ENCODE assay signal across 9 cellular contexts in the genomic region with DNA sequence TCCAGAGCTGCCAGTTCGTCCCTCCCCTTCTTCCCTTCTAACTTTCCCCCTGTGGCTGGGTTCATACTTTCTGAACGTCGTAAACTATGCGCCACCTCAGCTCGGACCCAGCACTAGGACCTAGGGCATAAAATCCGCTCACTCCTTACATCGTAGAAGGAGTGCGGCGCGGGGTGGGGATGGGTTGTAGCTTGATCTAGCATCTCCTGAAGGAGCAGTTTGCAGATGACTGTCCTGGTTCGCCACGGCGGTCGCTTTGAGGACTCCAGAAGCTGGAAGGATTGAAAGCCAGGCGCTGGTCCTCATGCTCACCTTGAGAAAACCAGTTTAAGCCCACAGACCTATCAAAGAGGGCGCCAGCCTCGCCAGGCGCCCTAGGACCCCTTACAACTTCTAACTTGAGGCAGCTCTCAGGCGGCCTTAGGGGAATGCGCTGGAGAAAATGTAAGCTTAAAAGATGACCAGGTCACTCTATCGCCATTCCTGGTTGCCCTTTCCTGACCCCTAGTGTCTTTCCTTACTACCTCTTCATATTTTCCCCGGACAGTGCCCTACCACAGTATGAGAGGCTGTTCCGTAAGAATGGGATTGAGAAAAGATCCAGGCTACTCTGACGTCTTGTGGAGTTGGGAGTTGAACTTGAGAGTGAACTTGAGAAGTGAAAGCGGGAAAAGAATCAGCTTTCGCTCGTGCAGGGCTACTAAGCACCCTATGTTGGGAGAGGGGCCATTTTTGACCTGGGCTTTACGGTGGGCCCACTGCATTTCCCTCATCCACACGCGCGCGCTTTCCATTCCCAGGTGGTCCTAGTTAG. TPM values are rescaled to one million over a fixed set of nuclear protein-coding genes. Genes with fewer than 3 reads are reported as not detected.
A peak's percentile ranks its signal among the peaks of the same experiment; 100 is the strongest.
DNase-seq lines count a peak whose midpoint lies in the region; ATAC-seq and TF ChIP-seq lines count a peak whose summit lies in the region.
"Had no signal": no experiment of that assay in that cellular context is flagged by ENCODE, and none has a peak within 500 bp of the region (broad histone marks: within the 10 kb centered on the region; RNA-seq: fewer than 3 reads in every experiment).

No MANE protein-coding gene starts in this region.

- H3K79me2 ChIP-seq in DND-41 (ENCODE audit: insufficient read depth, low read length), result peaks cover 93% of the 10 kb centered on the region

- peaks cover 41% of the 10 kb centered on the region for H3K27me3 Mint-ChIP-seq in activated CD4-positive, alpha-beta memory T cell treated with anti-CD3 and anti-CD28 coated beads for 36 hours
- H3K27me3 Mint-ChIP-seq in progenitor cell of endocrine pancreas, result peaks cover 77% of the 10 kb centered on the region

- H3K4me1 Mint-ChIP-seq in activated CD4-positive, alpha-beta memory T cell treated with anti-CD3 and anti-CD28 coated beads for 36 hours (ENCODE audit: low read depth), result peaks cover 23% of the 10 kb centered on the region
- H3K4me1 Mint-ChIP-seq in progenitor cell of endocrine pancreas (ENCODE audit: low read depth), result peaks cover 22% of the 10 kb centered on the region

- intact Hi-C loops in activated CD4-positive, alpha-beta memory T cell treated with anti-CD3 and anti-CD28 coated beads for 36 hours (cut with micrococcal nuclease), result no loop called here

- DNase-seq in DND-41, result peak; percentile 42
- DNase-seq in activated CD4-positive, alpha-beta memory T cell treated with anti-CD3 and anti-CD28 coated beads for 36 hours, result no peak
- peak; percentile 40 for DNase-seq in fibroblast of villous mesenchyme (ENCODE audit: low read depth)
- no peak for DNase-seq in progenitor cell of endocrine pancreas (ENCODE audit: low spot score, unreplicated experiment)
- DNase-seq in NCI-H146 (lab: John Stamatoyannopoulos, UW), result no peak
- no peak for DNase-seq in DMS79 (lab: John Stamatoyannopoulos, UW)
- DNase-seq: SJCRH30 had no signal

- H3K4me2 ChIP-seq in DND-41 (ENCODE audit: insufficient read depth, low read length), result peak overlapping the region; percentile 81

- H3K27me3 ChIP-seq in DND-41 (ENCODE audit: insufficient read depth, low read length, poor library complexity), result no peaks in the 10 kb centered on the region

- ATAC-seq in DND-41 (ENCODE audit: insufficient read depth, low read depth) (peak; percentile 2; the same call in 1 of the 3 replicates), GM19467 (IDR thresholded peaks at IDR 0.05; ENCODE audit: unreplicated experiment) (no peak), GM19324 (IDR thresholded peaks at IDR 0.05; ENCODE audit: low FRiP score, unreplicated experiment) (no peak)

- H3K9me3 ChIP-seq in DND-41 (ENCODE audit: insufficient read depth, low read length, severe bottlenecking), result no peaks in the 10 kb centered on the region
- H3K9me3 ChIP-seq: SJCRH30 had no signal

- no peaks in the 10 kb centered on the region for H3K36me3 Mint-ChIP-seq in activated CD4-positive, alpha-beta memory T cell treated with anti-CD3 and anti-CD28 coated beads for 36 hours
- H3K36me3 Mint-ChIP-seq in progenitor cell of endocrine pancreas (ENCODE audit: insufficient read depth), result no peaks in the 10 kb centered on the region

- TF ChIP-seq CTCF in DND-41 (IDR thresholded peaks at IDR 0.05; ENCODE audit: borderline replicate concordance, extremely low read depth, low read length, poor library complexity, severe bottlenecking) (no peak), fibroblast of villous mesenchyme (IDR thresholded peaks at IDR 0.05; ENCODE audit: insufficient read depth, low read depth, low read length) (no peak), progenitor cell of endocrine pancreas (IDR thresholded peaks at IDR 0.05; ENCODE audit: unreplicated experiment) (no peak)

- no peak overlapping the region for H2AFZ ChIP-seq in DND-41 (ENCODE audit: low read depth, low read length)

- peak overlapping the region; percentile 20 for H3K4me3 Mint-ChIP-seq in activated CD4-positive, alpha-beta memory T cell treated with anti-CD3 and anti-CD28 coated beads for 36 hours
- H3K4me3 Mint-ChIP-seq in progenitor cell of endocrine pancreas (ENCODE audit: low read depth), result peak overlapping the region; percentile 35

- H3K27ac Mint-ChIP-seq in activated CD4-positive, alpha-beta memory T cell treated with anti-CD3 and anti-CD28 coated beads for 36 hours, result no peak overlapping the region
- H3K27ac Mint-ChIP-seq in progenitor cell of endocrine pancreas, result no peak overlapping the region

- peaks cover 38% of the 10 kb centered on the region for H4K20me1 ChIP-seq in DND-41 (ENCODE audit: insufficient read depth, low read length)

- peak overlapping the region; percentile 87 for H3K9ac ChIP-seq in DND-41 (ENCODE audit: low read depth, low read length)

- POLR2A ChIA-PET in activated CD4-positive, alpha-beta memory T cell treated with anti-CD3 and anti-CD28 coated beads for 36 hours (lab: Charles Lee), result no interaction called here

- H3K9me3 Mint-ChIP-seq in activated CD4-positive, alpha-beta memory T cell treated with anti-CD3 and anti-CD28 coated beads for 36 hours, result no peaks in the 10 kb centered on the region
- no peaks in the 10 kb centered on the region for H3K9me3 Mint-ChIP-seq in progenitor cell of endocrine pancreas (ENCODE audit: low read depth)

- CTCF ChIA-PET in activated CD4-positive, alpha-beta memory T cell treated with anti-CD3 and anti-CD28 coated beads for 36 hours (lab: Charles Lee), result no interaction called here

- peaks cover 18% of the 10 kb centered on the region; the same call in 1 of the 2 replicates for H3K36me3 ChIP-seq in DND-41 (ENCODE audit: insufficient read depth, low read length)
- H3K36me3 ChIP-seq: SJCRH30 had no signal

- H3K4me1 ChIP-seq in DND-41 (ENCODE audit: insufficient read depth, low read length), result peaks cover 65% of the 10 kb centered on the region
- H3K4me1 ChIP-seq: SJCRH30 had no signal

- H3K4me3 ChIP-seq in DND-41 (ENCODE audit: low read depth in 1 of 2, low read length in 2 of 2) (peak overlapping the region; percentile 77 to 97; a peak in 3 of 4 replicates), fibroblast of villous mesenchyme (ENCODE audit: low read depth, low read length) (peak overlapping the region; percentile 61)
- H3K4me3 ChIP-seq: SJCRH30 had no signal

- peak overlapping the region; percentile 97 for H3K27ac ChIP-seq in DND-41 (ENCODE audit: low read length)
- H3K27ac ChIP-seq: SJCRH30 had no signal

RNA-seq across cellular contexts. Expression of a gene that starts 2.8 kb away (rescaled TPM):
- total RNA-seq in activated CD4-positive, alpha-beta memory T cell treated with anti-CD3 and anti-CD28 coated beads for 36 hours, result under 1 TPM; 0.02 to 0.07 TPM
- total RNA-seq in fibroblast of villous mesenchyme (0.64 and 5.6 TPM in 2 replicates), progenitor cell of endocrine pancreas (0.07 TPM in 1 of 2 replicates, not detected in the other)
- total RNA-seq: SJCRH30 had no signal

Comparison
In these comparisons a context has a peak if more than half of its experiments do, and no peak if none do; other contexts are left out.
1. DNase-seq: peak in DND-41 (single experiment) and fibroblast of villous mesenchyme (single experiment); none in activated CD4-positive, alpha-beta memory T cell treated with anti-CD3 and anti-CD28 coated beads for 36 hours (single experiment), progenitor cell of endocrine pancreas (single experiment), NCI-H146 (single experiment) and DMS79 (single experiment).